Comparison of ENCODE assay signal across 8 cellular contexts in genomic region chr19:21483589-21484170, GRCh38.
DNase-seq lines count a peak whose midpoint lies in the region; ATAC-seq and TF ChIP-seq lines count a peak whose summit lies in the region.

No MANE protein-coding gene starts in this region.

- H3K9me3 Mint-ChIP-seq in activated naive CD8-positive, alpha-beta T cell treated with anti-CD3 and anti-CD28 coated beads, Interleukin-2, amount 50 U/mL, for 24 hours, result peaks cover 8% of the 10 kb centered on the region

- CTCF ChIA-PET in RWPE1 (lab: Yijun Ruan, JAX), result interaction anchor here (0.6 to 1.0 kb wide), 2 partner anchors 24 to 27 kb away, joined by 3 to 4 read pairs; no protein-coding TSS in a partner anchor

- no peak overlapping the region for H3K27ac Mint-ChIP-seq in activated naive CD8-positive, alpha-beta T cell treated with anti-CD3 and anti-CD28 coated beads, Interleukin-2, amount 50 U/mL, for 24 hours

- H3K27ac ChIP-seq in RWPE1, result no peak overlapping the region

- POLR2A ChIA-PET in RWPE1 (lab: Yijun Ruan, JAX; ENCODE audit: low non-redundant PET), result no interaction called here

- DNase-seq in ELR (ENCODE audit: low read depth) (peak; percentile 15), RKO (ENCODE audit: low spot score) (peak; percentile 76), kidney tubule cell (ENCODE audit: low spot score) (peak; percentile 18), RWPE1 (ENCODE audit: low spot score) (no peak), cortex of kidney (lab: John Stamatoyannopoulos, UW) (no peak), middle frontal gyrus (ENCODE audit: extremely low spot score, low spot score) (no peak)
- DNase-seq in activated naive CD8-positive, alpha-beta T cell treated with anti-CD3 and anti-CD28 coated beads, Interleukin-2, amount 50 U/mL, for 24 hours, result peak; percentile 68
- DNase-seq in stimulated activated CD8-positive, alpha-beta memory T cell treated with anti-CD3 and anti-CD28 coated beads, Interleukin-2, amount 100 ng/mL, for 1 hour (ENCODE audit: low read depth in 2 of 2), result peak; percentile 19 to 50

- H3K36me3 Mint-ChIP-seq in activated naive CD8-positive, alpha-beta T cell treated with anti-CD3 and anti-CD28 coated beads, Interleukin-2, amount 50 U/mL, for 24 hours (ENCODE audit: low read depth), result no peaks in the 10 kb centered on the region

- TF ChIP-seq CTCF in RWPE1 (conservative IDR thresholded peaks at IDR 0.05; ENCODE audit: low read depth), result no peak

- no peak overlapping the region for H3K4me3 Mint-ChIP-seq in activated naive CD8-positive, alpha-beta T cell treated with anti-CD3 and anti-CD28 coated beads, Interleukin-2, amount 50 U/mL, for 24 hours

- H3K27me3 Mint-ChIP-seq in activated naive CD8-positive, alpha-beta T cell treated with anti-CD3 and anti-CD28 coated beads, Interleukin-2, amount 50 U/mL, for 24 hours, result peaks cover 2% of the 10 kb centered on the region

- no peaks in the 10 kb centered on the region for H3K4me1 Mint-ChIP-seq in activated naive CD8-positive, alpha-beta T cell treated with anti-CD3 and anti-CD28 coated beads, Interleukin-2, amount 50 U/mL, for 24 hours

- ATAC-seq in activated naive CD8-positive, alpha-beta T cell treated with anti-CD3 and anti-CD28 coated beads, Interleukin-2, amount 50 U/mL, for 24 hours, result peak; percentile 65

Comparison
In these comparisons a context has a peak if more than half of its experiments do, and no peak if none do; other contexts are left out.
1. DNase-seq: peak in ELR (single experiment), RKO (single experiment), activated naive CD8-positive, alpha-beta T cell treated with anti-CD3 and anti-CD28 coated beads, Interleukin-2, amount 50 U/mL, for 24 hours (single experiment), kidney tubule cell (single experiment) and stimulated activated CD8-positive, alpha-beta memory T cell treated with anti-CD3 and anti-CD28 coated beads, Interleukin-2, amount 100 ng/mL, for 1 hour (2 of 2); none in RWPE1 (single experiment), cortex of kidney (single experiment) and middle frontal gyrus (single experiment).